In the genomic region with DNA sequence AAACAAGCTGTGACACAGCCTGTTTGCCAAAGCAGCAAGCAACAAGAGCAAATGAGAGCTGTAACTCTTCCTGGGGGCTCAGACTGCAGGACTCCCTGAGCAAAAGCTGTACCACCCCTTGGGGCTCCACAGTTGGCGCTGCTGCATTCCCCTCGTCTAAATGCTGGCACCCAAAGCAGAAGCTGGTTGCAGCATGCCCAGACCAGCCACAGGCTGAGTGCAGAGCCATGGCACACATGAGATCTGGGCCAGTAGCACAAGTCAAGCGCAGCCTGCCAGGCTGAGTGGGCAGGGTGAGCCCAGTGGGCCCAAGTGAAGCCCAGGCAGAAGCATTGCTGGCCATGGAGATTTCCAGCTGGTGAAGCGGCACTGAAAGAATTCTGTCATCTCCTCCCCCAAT, we compare ENCODE assay signal across 23 cellular contexts.
"Had no signal": no experiment of that assay in that cellular context is flagged by ENCODE, and none has a peak within 500 bp of the region (broad histone marks: within the 10 kb centered on the region; RNA-seq: fewer than 3 reads in every experiment).

No MANE protein-coding gene starts in this region.

- DNase-seq: dermis blood vessel endothelial cell; effector memory CD8-positive, alpha-beta T cell; foreskin fibroblast; heart left ventricle; hippocampal formation; left cardiac atrium; naive thymus-derived CD8-positive, alpha-beta T cell; nephron progenitor cell; right lobe of liver; stimulated activated CD4-positive, alpha-beta T cell treated with anti-CD3 and anti-CD28 coated beads, Interleukin-2, amount 100 ng/mL, for 24 hours; stimulated activated CD4-positive, alpha-beta T cell treated with anti-CD3 and anti-CD28 coated beads, Interleukin-4, amount 100 ng/mL, for 24 hours; trophoblast cell had no signal

- H3K4me3 ChIP-seq: coronary artery, gastroesophageal sphincter, heart left ventricle, left lung, pancreas, right lobe of liver, smooth muscle cell, suprapubic skin had no signal

- H3K9me3 ChIP-seq: neutrophil, pancreas, right lobe of liver, suprapubic skin had no signal

- H3K4me1 Mint-ChIP-seq: stimulated activated effector memory CD8-positive, alpha-beta T cell treated with anti-CD3 and anti-CD28 coated beads, Interleukin-12 subunit alpha, Interleukin-12 subunit beta, amount 100 ng/mL, for 72 hours had no signal

- H3K36me3 Mint-ChIP-seq: naive thymus-derived CD8-positive, alpha-beta T cell; stimulated activated effector memory CD8-positive, alpha-beta T cell treated with anti-CD3 and anti-CD28 coated beads, Interleukin-12 subunit alpha, Interleukin-12 subunit beta, amount 100 ng/mL, for 72 hours had no signal

- ATAC-seq: effector memory CD8-positive, alpha-beta T cell; gastroesophageal sphincter; heart left ventricle; left cardiac atrium; left lung; naive thymus-derived CD8-positive, alpha-beta T cell; pancreas; right lobe of liver; stimulated activated effector memory CD8-positive, alpha-beta T cell treated with anti-CD3 and anti-CD28 coated beads, Interleukin-12 subunit alpha, Interleukin-12 subunit beta, amount 100 ng/mL, for 72 hours had no signal

- FAIRE-seq: endometrium, islet of Langerhans, pancreas had no signal

- H3K9me3 Mint-ChIP-seq: effector memory CD8-positive, alpha-beta T cell; stimulated activated effector memory CD8-positive, alpha-beta T cell treated with anti-CD3 and anti-CD28 coated beads, Interleukin-12 subunit alpha, Interleukin-12 subunit beta, amount 100 ng/mL, for 72 hours; stimulated activated naive CD8-positive, alpha-beta T cell treated with anti-CD3 and anti-CD28 coated beads, Interleukin-15, Interleukin-2, amounts not matched to agents 100 ng/mL and 50 ng/mL, for 24 hours had no signal

- H3K4me3 Mint-ChIP-seq: effector memory CD8-positive, alpha-beta T cell; naive thymus-derived CD8-positive, alpha-beta T cell; nephron progenitor cell; stimulated activated effector memory CD8-positive, alpha-beta T cell treated with anti-CD3 and anti-CD28 coated beads, Interleukin-12 subunit alpha, Interleukin-12 subunit beta, amount 100 ng/mL, for 72 hours; stimulated activated naive CD8-positive, alpha-beta T cell treated with anti-CD3 and anti-CD28 coated beads, Interleukin-15, Interleukin-2, amounts not matched to agents 100 ng/mL and 50 ng/mL, for 24 hours had no signal

- H3K27me3 Mint-ChIP-seq: effector memory CD8-positive, alpha-beta T cell; stimulated activated naive CD8-positive, alpha-beta T cell treated with anti-CD3 and anti-CD28 coated beads, Interleukin-15, Interleukin-2, amounts not matched to agents 100 ng/mL and 50 ng/mL, for 24 hours had no signal

- H3K4me1 ChIP-seq: gastroesophageal sphincter, left lung, pancreas, right lobe of liver, suprapubic skin had no signal

- H3K27ac Mint-ChIP-seq: effector memory CD8-positive, alpha-beta T cell; naive thymus-derived CD8-positive, alpha-beta T cell; nephron progenitor cell; stimulated activated effector memory CD8-positive, alpha-beta T cell treated with anti-CD3 and anti-CD28 coated beads, Interleukin-12 subunit alpha, Interleukin-12 subunit beta, amount 100 ng/mL, for 72 hours; stimulated activated naive CD8-positive, alpha-beta T cell treated with anti-CD3 and anti-CD28 coated beads, Interleukin-15, Interleukin-2, amounts not matched to agents 100 ng/mL and 50 ng/mL, for 24 hours had no signal

- H3K36me3 ChIP-seq: gastroesophageal sphincter, heart left ventricle, left lung, neutrophil, pancreas, right lobe of liver, suprapubic skin had no signal

- H3K27ac ChIP-seq: coronary artery, gastroesophageal sphincter, heart left ventricle, left lung, neutrophil, pancreas, right lobe of liver, suprapubic skin had no signal

- H3K27me3 ChIP-seq: gastroesophageal sphincter, heart left ventricle, left lung, neutrophil, pancreas, right lobe of liver, suprapubic skin had no signal
